ENCODE assay signal across 8 cellular contexts in genomic region chr19:45505151-45505995, GRCh38. TPM values are rescaled to one million over a fixed set of nuclear protein-coding genes. Genes with fewer than 3 reads are reported as not detected.
A peak's percentile ranks its signal among the peaks of the same experiment; 100 is the strongest.
DNase-seq lines count a peak whose midpoint lies in the region; ATAC-seq and TF ChIP-seq lines count a peak whose summit lies in the region.

No MANE protein-coding gene starts in this region.

- peak overlapping the region; percentile 43 for H3K27ac Mint-ChIP-seq in activated CD4-positive, alpha-beta T cell treated with anti-CD3 and anti-CD28 coated beads for 36 hours
- H3K27ac Mint-ChIP-seq in activated B cell treated with CpG ODN at 0.5 μM for 24 hours, result peak overlapping the region; percentile 83

- H3K36me3 Mint-ChIP-seq in activated CD4-positive, alpha-beta T cell treated with anti-CD3 and anti-CD28 coated beads for 36 hours (ENCODE audit: low read depth), result peaks cover 10% of the 10 kb centered on the region
- peaks cover 17% of the 10 kb centered on the region for H3K36me3 Mint-ChIP-seq in activated B cell treated with CpG ODN at 0.5 μM for 24 hours (ENCODE audit: low read depth)

- peaks cover 0 to 5% (median 0%) of the 10 kb centered on the region in 7 donors for H3K27me3 ChIP-seq in spleen (replicated peaks in 1 of 7)

- ATAC-seq in activated CD4-positive, alpha-beta T cell treated with anti-CD3 and anti-CD28 coated beads for 36 hours, result no peak
- ATAC-seq in activated B cell treated with CpG ODN at 0.5 μM for 24 hours (ENCODE audit: low read depth) (no peak), HG02981 (IDR thresholded peaks at IDR 0.05; ENCODE audit: unreplicated experiment) (no peak)

- H3K36me3 ChIP-seq in spleen, result peaks cover 0 to 4% (median 0%) of the 10 kb centered on the region in 6 donors

- H3K27ac ChIP-seq in spleen, result peak overlapping the region; percentile 96 to 100 (median 97)

- H3K4me3 ChIP-seq in fibroblast of pulmonary artery (replicated peaks; ENCODE audit: low read depth, low read length) (no peak overlapping the region), spleen (peak overlapping the region in 1 of 8 donors; percentile 99)

- no peaks in the 10 kb centered on the region for H3K9me3 Mint-ChIP-seq in activated CD4-positive, alpha-beta T cell treated with anti-CD3 and anti-CD28 coated beads for 36 hours (ENCODE audit: low read depth)
- H3K9me3 Mint-ChIP-seq in activated B cell treated with CpG ODN at 0.5 μM for 24 hours, result no peaks in the 10 kb centered on the region

- TF ChIP-seq CTCF in activated B cell treated with CpG ODN at 0.5 μM for 24 hours (IDR thresholded peaks at IDR 0.05) (no peak), fibroblast of pulmonary artery (IDR thresholded peaks at IDR 0.05; ENCODE audit: low read length, missing control alignments) (no peak), spleen (IDR thresholded peaks at IDR 0.05 in 8 of 11, conservative IDR thresholded peaks at IDR 0.05 in 3 of 11) (no peak)

- H3K27me3 Mint-ChIP-seq in activated CD4-positive, alpha-beta T cell treated with anti-CD3 and anti-CD28 coated beads for 36 hours, result no peaks in the 10 kb centered on the region
- H3K27me3 Mint-ChIP-seq in activated B cell treated with CpG ODN at 0.5 μM for 24 hours, result no peaks in the 10 kb centered on the region

- no peak for DNase-seq in activated CD4-positive, alpha-beta T cell treated with anti-CD3 and anti-CD28 coated beads for 36 hours
- DNase-seq in activated CD4-positive, alpha-beta T cell treated with anti-CD3 and anti-CD28 coated beads, Interleukin-2, amount 50 U/mL, for 1 hour, result no peak
- no peak for DNase-seq in activated B cell treated with CpG ODN at 0.5 μM for 24 hours
- peak; percentile 47 for DNase-seq in fibroblast of pulmonary artery (ENCODE audit: low read depth)
- no peak for DNase-seq in spleen
- DNase-seq in LoVo (ENCODE audit: low spot score), result no peak
- DNase-seq in 8988T, result no peak

- peaks cover 17 to 65% (median 27%) of the 10 kb centered on the region in 6 donors for H3K4me1 ChIP-seq in spleen

- WGBS in spleen, 5 donors, result 85 to 95% (median 90%) methylated on average over 8 of the region's 8 CpGs

- H3K9me3 ChIP-seq in spleen, result no peaks in the 10 kb centered on the region

- peak overlapping the region; percentile 85 for H3K4me3 Mint-ChIP-seq in activated CD4-positive, alpha-beta T cell treated with anti-CD3 and anti-CD28 coated beads for 36 hours
- peak overlapping the region; percentile 75 for H3K4me3 Mint-ChIP-seq in activated B cell treated with CpG ODN at 0.5 μM for 24 hours

- no peak for TF ChIP-seq POLR2A in spleen (IDR thresholded peaks at IDR 0.05)

- POLR2A ChIA-PET in activated CD4-positive, alpha-beta T cell treated with anti-CD3 and anti-CD28 coated beads for 36 hours (lab: Charles Lee), result interaction anchor here (0.7 kb wide), 1 partner anchor 137 kb away, joined by 3 read pairs; no protein-coding TSS in a partner anchor
- POLR2A ChIA-PET in activated B cell treated with CpG ODN at 0.5 μM for 24 hours (lab: Charles Lee), result interaction anchor here (0.6 to 1.7 kb wide), 9 partner anchors 9 to 1783 kb away, joined by 3 to 8 read pairs (median 4); partner anchors contain the start of gene QPCTL

- peaks cover 31% of the 10 kb centered on the region for H3K4me1 Mint-ChIP-seq in activated CD4-positive, alpha-beta T cell treated with anti-CD3 and anti-CD28 coated beads for 36 hours
- H3K4me1 Mint-ChIP-seq in activated B cell treated with CpG ODN at 0.5 μM for 24 hours, result peaks cover 50% of the 10 kb centered on the region

- intact Hi-C loops in activated CD4-positive, alpha-beta T cell treated with anti-CD3 and anti-CD28 coated beads for 36 hours (cut with DNase I, micrococcal nuclease), result loop anchor here (5.0 kb wide), 4 partner anchors 137 to 758 kb away; partner anchors contain the start of genes BCL3 (in 1 of the 2), RELB (in 1 of the 2) and TOMM40 (in 1 of the 2)
- intact Hi-C loops in activated B cell treated with CpG ODN at 0.5 μM for 24 hours (cut with micrococcal nuclease), result loop anchor here (5.0 kb wide), 1 partner anchor 52 kb away; no protein-coding TSS in a partner anchor
- intact Hi-C loops in spleen (cut with DNase I; ENCODE audit: low total_unique reads), result no loop called here

- CTCF ChIA-PET in activated CD4-positive, alpha-beta T cell treated with anti-CD3 and anti-CD28 coated beads for 36 hours (lab: Charles Lee), result interaction anchor here (0.6 to 2.3 kb wide), 13 partner anchors 9 to 274 kb away, joined by 3 to 15 read pairs (median 4); no protein-coding TSS in a partner anchor
- CTCF ChIA-PET in activated B cell treated with CpG ODN at 0.5 μM for 24 hours (lab: Charles Lee), result interaction anchor here (0.9 to 2.2 kb wide), 8 partner anchors 10 to 187 kb away, joined by 3 to 5 read pairs (median 4); partner anchors contain the start of genes QPCTL and SNRPD2

RNA-seq across cellular contexts. Expression of gene VASP, which starts 1.9 kb away (rescaled TPM):
- total RNA-seq in activated CD4-positive, alpha-beta T cell treated with anti-CD3 and anti-CD28 coated beads for 36 hours, result 100 to 1,000 TPM; 152 to 153 TPM
- total RNA-seq in activated B cell treated with CpG ODN at 0.5 μM for 24 hours, result 294 and 300 TPM in 2 replicates
- total RNA-seq in spleen, result 100 to 1,000 TPM; 146 to 386 (median 221) TPM
- polyA plus RNA-seq in spleen, result 100 to 1,000 TPM; 154 to 210 (median 161) TPM

RNA-seq across cellular contexts. Expression of gene PPM1N, which starts 7.1 kb away (rescaled TPM):
- total RNA-seq in activated CD4-positive, alpha-beta T cell treated with anti-CD3 and anti-CD28 coated beads for 36 hours, result 1 to 10 TPM; 2.8 to 3.1 TPM
- 0.80 and 1.4 TPM in 2 replicates for total RNA-seq in activated B cell treated with CpG ODN at 0.5 μM for 24 hours
- total RNA-seq in spleen, result 10 to 100 TPM in 2 of 7 donors, 1 to 10 TPM in 5; 6.3 to 21.4 (median 9.6) TPM
- 10 to 100 TPM in 2 of 3 donors, 1 to 10 TPM in 1; 9.5 to 13.4 (median 10.7) TPM for polyA plus RNA-seq in spleen

RNA-seq across cellular contexts. Expression of gene RTN2, which starts 8.5 kb away (rescaled TPM):
- total RNA-seq in activated CD4-positive, alpha-beta T cell treated with anti-CD3 and anti-CD28 coated beads for 36 hours, result 1 to 10 TPM; 2.0 to 3.2 TPM
- 1.2 and 1.5 TPM in 2 replicates for total RNA-seq in activated B cell treated with CpG ODN at 0.5 μM for 24 hours
- total RNA-seq in spleen, result 10 to 100 TPM in 6 of 7 donors, 1 to 10 TPM in 1; 9.2 to 22.6 (median 15.1) TPM
- 1 to 10 TPM; 4.9 to 7.9 (median 7.6) TPM for polyA plus RNA-seq in spleen

RNA-seq across cellular contexts. Expression of gene FOSB, which starts 37.6 kb away (rescaled TPM):
- total RNA-seq in activated CD4-positive, alpha-beta T cell treated with anti-CD3 and anti-CD28 coated beads for 36 hours, result 1 to 10 TPM; 7.3 to 7.7 TPM
- total RNA-seq in activated B cell treated with CpG ODN at 0.5 μM for 24 hours, result 16.8 and 20.4 TPM in 2 replicates
- total RNA-seq in spleen, result 10 to 100 TPM in 2 of 7 donors, 1 to 10 TPM in 4, under 1 TPM in 1; 0.92 to 41.7 (median 1.6) TPM
- 1 to 10 TPM in 2 of 3 donors, under 1 TPM in 1; 0.42 to 2.2 (median 1.3) TPM for polyA plus RNA-seq in spleen
